In genomic region chr11:17905477-17905876, GRCh38 we compare ENCODE assay signal across 15 cellular contexts.
DNase-seq lines count a peak whose midpoint lies in the region; ATAC-seq lines count a peak whose summit lies in the region.
"Had no signal": no experiment of that assay in that cellular context is flagged by ENCODE, and none has a peak within 500 bp of the region (broad histone marks: within the 10 kb centered on the region; RNA-seq: fewer than 3 reads in every experiment).

No MANE protein-coding gene starts in this region.

- no peaks in the 10 kb centered on the region for H3K4me1 Mint-ChIP-seq in T-helper 2 cell treated with Interferon-gamma antibody and Interleukin-4, amounts not matched to agents 5 μg/mL and 100 μg/mL, for 36 hours (ENCODE audit: low read depth)
- H3K4me1 Mint-ChIP-seq: activated naive CD4-positive, alpha-beta T cell treated with anti-CD3 and anti-CD28 coated beads, Interleukin-2, amount 10 ng/mL, durations not matched to agents 7 days and 5 days had no signal

- DNase-seq in germinal center (ENCODE audit: low spot score) = peak; percentile 27
- no peak for DNase-seq in NCI-H1694 treated with DMSO at 0.1 percent for 48 hours (lab: John Stamatoyannopoulos, UW)
- no peak for DNase-seq in DMS79 (lab: John Stamatoyannopoulos, UW)
- no peak for DNase-seq in T-helper 2 cell treated with Interferon-gamma antibody and Interleukin-4, amounts not matched to agents 5 μg/mL and 100 μg/mL, for 36 hours (ENCODE audit: low spot score)
- DNase-seq: activated CD4-positive, alpha-beta T cell treated with anti-CD3 and anti-CD28 coated beads, Interleukin-2, amount 50 U/mL, for 4 hours; activated naive CD4-positive, alpha-beta T cell treated with anti-CD3 and anti-CD28 coated beads, Interleukin-2, amount 10 ng/mL, durations not matched to agents 7 days and 5 days; Caco-2; NCI-H1092 treated with DMSO at 0.1 percent for 48 hours; small intestine; T-helper 1 cell; uterus had no signal

- no peaks in the 10 kb centered on the region for H3K36me3 Mint-ChIP-seq in T-helper 2 cell treated with Interferon-gamma antibody and Interleukin-4, amounts not matched to agents 5 μg/mL and 100 μg/mL, for 36 hours (ENCODE audit: low read depth)
- H3K36me3 Mint-ChIP-seq: activated naive CD4-positive, alpha-beta T cell treated with anti-CD3 and anti-CD28 coated beads, Interleukin-2, amount 10 ng/mL, durations not matched to agents 7 days and 5 days had no signal

- no peak overlapping the region for H3K27ac Mint-ChIP-seq in T-helper 2 cell treated with Interferon-gamma antibody and Interleukin-4, amounts not matched to agents 5 μg/mL and 100 μg/mL, for 36 hours
- H3K27ac Mint-ChIP-seq: activated naive CD4-positive, alpha-beta T cell treated with anti-CD3 and anti-CD28 coated beads, Interleukin-2, amount 10 ng/mL, durations not matched to agents 7 days and 5 days had no signal

- ATAC-seq in GM19025 (IDR thresholded peaks at IDR 0.05; ENCODE audit: low read depth, unreplicated experiment) = peak; percentile 70
- ATAC-seq in GM21717 (IDR thresholded peaks at IDR 0.05; ENCODE audit: unreplicated experiment) = peak; percentile 82
- peak; percentile 55 for ATAC-seq in HG03108 (IDR thresholded peaks at IDR 0.05; ENCODE audit: unreplicated experiment)

- H3K27me3 Mint-ChIP-seq in T-helper 2 cell treated with Interferon-gamma antibody and Interleukin-4, amounts not matched to agents 5 μg/mL and 100 μg/mL, for 36 hours (ENCODE audit: low read depth) = no peaks in the 10 kb centered on the region
- H3K27me3 Mint-ChIP-seq: activated naive CD4-positive, alpha-beta T cell treated with anti-CD3 and anti-CD28 coated beads, Interleukin-2, amount 10 ng/mL, durations not matched to agents 7 days and 5 days had no signal

- H3K9me3 Mint-ChIP-seq in T-helper 2 cell treated with Interferon-gamma antibody and Interleukin-4, amounts not matched to agents 5 μg/mL and 100 μg/mL, for 36 hours = no peaks in the 10 kb centered on the region
- H3K9me3 Mint-ChIP-seq: activated naive CD4-positive, alpha-beta T cell treated with anti-CD3 and anti-CD28 coated beads, Interleukin-2, amount 10 ng/mL, durations not matched to agents 7 days and 5 days; nephron had no signal

- no peak overlapping the region for H3K4me3 Mint-ChIP-seq in T-helper 2 cell treated with Interferon-gamma antibody and Interleukin-4, amounts not matched to agents 5 μg/mL and 100 μg/mL, for 36 hours
- H3K4me3 Mint-ChIP-seq: activated naive CD4-positive, alpha-beta T cell treated with anti-CD3 and anti-CD28 coated beads, Interleukin-2, amount 10 ng/mL, durations not matched to agents 7 days and 5 days; nephron had no signal
